22 cellular contexts compared by ENCODE assay signal in genomic region chr6:132932566-132932965, GRCh38.
DNase-seq lines count a peak whose midpoint lies in the region; ATAC-seq and TF ChIP-seq lines count a peak whose summit lies in the region.
"Had no signal": no experiment of that assay in that cellular context is flagged by ENCODE, and none has a peak within 500 bp of the region (broad histone marks: within the 10 kb centered on the region; RNA-seq: fewer than 3 reads in every experiment).

No MANE protein-coding gene starts in this region.

- intact Hi-C loops in psoas muscle (cut with DNase I) (no loop called here), esophagus muscularis mucosa (cut with DNase I) (no loop called here)

- H3F3A ChIP-seq in GM23248 (ENCODE audit: insufficient read depth) = no peaks in the 10 kb centered on the region

- no peak overlapping the region for H3K9ac ChIP-seq in GM23248

- H3K4me2 ChIP-seq in GM23248 (ENCODE audit: unreplicated experiment) = no peak overlapping the region

- H3K9me2 ChIP-seq in GM23248 (ENCODE audit: insufficient read depth) = no peaks in the 10 kb centered on the region

- H3K27ac ChIP-seq in GM23248 = no peak overlapping the region
- no peak overlapping the region for H3K27ac ChIP-seq in psoas muscle
- peak overlapping the region in 1 of 4 donors; percentile 18 for H3K27ac ChIP-seq in esophagus muscularis mucosa (replicated peaks in 1 of 4)
- H3K27ac ChIP-seq: ovary, sigmoid colon, upper lobe of left lung had no signal

- no peak overlapping the region for H3K4me3 ChIP-seq in GM23248
- H3K4me3 ChIP-seq in psoas muscle = no peak overlapping the region
- H3K4me3 ChIP-seq in esophagus muscularis mucosa = no peak overlapping the region
- H3K4me3 ChIP-seq: lung, ovary, sigmoid colon, upper lobe of left lung had no signal

- 90 to 92% methylated on average over 8 of the region's 8 CpGs for WGBS in GM23248 (ENCODE audit: low coverage in 1 of 2, low lambda C conversion rate in 2 of 2, missing lambda C conversion rate in 2 of 2), 2 experiments
- WGBS in psoas muscle, 3 donors = 55 to 68% (median 61%) methylated on average over 8 of the region's 8 CpGs
- WGBS in esophagus muscularis mucosa = 83% methylated on average over 8 of the region's 8 CpGs

- DNase-seq in GM23248 (peak; percentile 1), NCI-H1930 (lab: John Stamatoyannopoulos, UW) (peak; percentile 80 to 82), left kidney (ENCODE audit: low read depth, low spot score) (peak; percentile 49), psoas muscle (no peak), esophagus muscularis mucosa (ENCODE audit: extremely low spot score) (no peak)
- DNase-seq: activated CD4-positive, alpha-beta T cell treated with anti-CD3 and anti-CD28 coated beads, Interleukin-2, amount 10 ng/mL, durations not matched to agents 24 days and 14 days; activated naive CD8-positive, alpha-beta T cell treated with anti-CD3 and anti-CD28 coated beads for 36 hours; CD4-positive, CD25-positive, alpha-beta regulatory T cell; DMS 273 treated with DMSO at 0.1 percent for 48 hours; effector memory CD4-positive, alpha-beta T cell; H9; KBM-7; NCI-H2029; ovary; sigmoid colon had no signal

- ATAC-seq in psoas muscle = peak; percentile 48 to 80 (median 62)
- no peak for ATAC-seq in GM19324 (IDR thresholded peaks at IDR 0.05; ENCODE audit: low FRiP score, unreplicated experiment)
- ATAC-seq in GM19035 (IDR thresholded peaks at IDR 0.05; ENCODE audit: unreplicated experiment) = no peak
- ATAC-seq in GM21576 (IDR thresholded peaks at IDR 0.05; ENCODE audit: unreplicated experiment) = no peak
- ATAC-seq: activated T-helper 17 cell treated with anti-CD3 and anti-CD28 coated beads, Interleukin-2, amount 50 U/mL, for 72 hours; Panc1 had no signal

- no peak for TF ChIP-seq CTCF in psoas muscle (IDR thresholded peaks at IDR 0.05)
- TF ChIP-seq CTCF in esophagus muscularis mucosa (IDR thresholded peaks at IDR 0.05) = no peak

- peaks cover 15% of the 10 kb centered on the region for H3K4me1 ChIP-seq in GM23248 (ENCODE audit: insufficient read depth)
- no peaks in the 10 kb centered on the region for H3K4me1 ChIP-seq in psoas muscle
- peaks cover 0 to 11% (median 2%) of the 10 kb centered on the region in 4 donors for H3K4me1 ChIP-seq in esophagus muscularis mucosa
- H3K4me1 ChIP-seq: sigmoid colon, upper lobe of left lung had no signal

- no peaks in the 10 kb centered on the region for H3K9me3 ChIP-seq in GM23248 (ENCODE audit: low read depth)
- H3K9me3 ChIP-seq in psoas muscle = no peaks in the 10 kb centered on the region
- H3K9me3 ChIP-seq in esophagus muscularis mucosa = no peaks in the 10 kb centered on the region
- H3K9me3 ChIP-seq: ovary, sigmoid colon, upper lobe of left lung had no signal

- H3K79me2 ChIP-seq in GM23248 (ENCODE audit: insufficient read depth) = no peaks in the 10 kb centered on the region

- no peak for TF ChIP-seq POLR2A in esophagus muscularis mucosa (IDR thresholded peaks at IDR 0.05; ENCODE audit: low read depth)

- H4K20me1 ChIP-seq in GM23248 (ENCODE audit: insufficient read depth) = no peaks in the 10 kb centered on the region

- H2AFZ ChIP-seq in GM23248 = no peak overlapping the region

- H3K36me3 ChIP-seq in GM23248 (ENCODE audit: low read depth) (no peaks in the 10 kb centered on the region), psoas muscle (ENCODE audit: insufficient read depth in 1 of 2, low read depth in 1 of 2) (no peaks in the 10 kb centered on the region), esophagus muscularis mucosa (no peaks in the 10 kb centered on the region)
- H3K36me3 ChIP-seq: ovary, sigmoid colon, upper lobe of left lung had no signal

- H3K27me3 ChIP-seq in GM23248 (replicated peaks; ENCODE audit: insufficient read depth) (peaks cover 23% of the 10 kb centered on the region), psoas muscle (ENCODE audit: insufficient read depth in 3 of 3, low read length in 2 of 3) (no peaks in the 10 kb centered on the region), esophagus muscularis mucosa (no peaks in the 10 kb centered on the region)
- H3K27me3 ChIP-seq: ovary, sigmoid colon, upper lobe of left lung had no signal

- in situ Hi-C loops in GM23248 (cut with MboI) = no loop called here

- no peak for TF ChIP-seq EP300 in esophagus muscularis mucosa (IDR thresholded peaks at IDR 0.05)

Comparison
In these comparisons a context has a peak if more than half of its experiments do, and no peak if none do; other contexts are left out.
1. DNase-seq: peak in GM23248 (single experiment), NCI-H1930 (2 of 2) and left kidney (single experiment); none in psoas muscle (0 of 2) and esophagus muscularis mucosa (single experiment).
2. ATAC-seq: peak in psoas muscle (4 of 4); none in GM19324 (single experiment), GM19035 (single experiment) and GM21576 (single experiment).